ENCODE assay signal across 1 cellular context in genomic region chr14:73022051-73022450, GRCh38.
TF ChIP-seq lines count a peak whose summit lies in the region.

No MANE protein-coding gene starts in this region.

TF ChIP-seq in GM12878, 131 proteins besides CTCF, POLR2A, EP300 and RAD21:
- TF ChIP-seq NR2C1 (IDR thresholded peaks at IDR 0.05) (no peak), NR2C2 (IDR thresholded peaks at IDR 0.05; ENCODE audit: borderline replicate concordance, control insufficient read depth, insufficient read length, low read depth) (no peak), ZNF592 (IDR thresholded peaks at IDR 0.05) (no peak), BACH1 (IDR thresholded peaks at IDR 0.05; ENCODE audit: borderline replicate concordance) (no peak)
